Comparison of ENCODE assay signal across 16 cellular contexts in genomic region chr10:117551322-117552155, GRCh38. TPM values are rescaled to one million over a fixed set of nuclear protein-coding genes. Genes with fewer than 3 reads are reported as not detected.
DNase-seq lines count a peak whose midpoint lies in the region; ATAC-seq and TF ChIP-seq lines count a peak whose summit lies in the region.
"Had no signal": no experiment of that assay in that cellular context is flagged by ENCODE, and none has a peak within 500 bp of the region (broad histone marks: within the 10 kb centered on the region; RNA-seq: fewer than 3 reads in every experiment).

No MANE protein-coding gene starts in this region.

- H4K91ac ChIP-seq in IMR-90 (ENCODE audit: insufficient read depth, low read depth, low read length) = no peak overlapping the region

- CTCF ChIA-PET in IMR-90 (lab: Yijun Ruan, JAX) = interaction anchor here (0.8 to 1.0 kb wide), 2 partner anchors 56 to 689 kb away, joined by 3 read pairs; no protein-coding TSS in a partner anchor

- no peak overlapping the region for H3K23ac ChIP-seq in IMR-90 (ENCODE audit: low read depth, low read length)

- DNase-seq in IMR-90 = no peak
- peak; percentile 6 for DNase-seq in spleen
- DNase-seq in SW480 (ENCODE audit: low spot score) = no peak
- DNase-seq in cerebellar cortex (ENCODE audit: low spot score) = no peak
- DNase-seq: activated CD4-positive, alpha-beta T cell treated with anti-CD3 and anti-CD28 coated beads, Interleukin-2, amount 50 U/mL, for 4 hours; C1 segment of cervical spinal cord; NCI-H1436; SHP77 treated with DMSO at 0.1 percent for 48 hours; stimulated activated CD4-positive, alpha-beta T cell treated with anti-CD3 and anti-CD28 coated beads, Interleukin-4, amount 100 ng/mL, for 4 hours; T-helper 9 cell had no signal

- no peak overlapping the region for H3K4me3 ChIP-seq in IMR-90 (ENCODE audit: insufficient read depth, low read depth, low read length)
- H3K4me3 ChIP-seq in spleen = peak overlapping the region in 1 of 8 donors; percentile 3
- H3K4me3 ChIP-seq: coronary artery, lung had no signal

- H2BK15ac ChIP-seq in IMR-90 (ENCODE audit: low read depth, low read length) = no peak overlapping the region

- TF ChIP-seq CTCF in IMR-90 (conservative IDR thresholded peaks at IDR 0.05; ENCODE audit: low read depth, low read length) = no peak
- no peak for TF ChIP-seq CTCF in spleen (IDR thresholded peaks at IDR 0.05 in 8 of 11, conservative IDR thresholded peaks at IDR 0.05 in 3 of 11)

- H3K4me1 ChIP-seq in IMR-90 (ENCODE audit: control insufficient read depth, insufficient read depth, low read length) (no peaks in the 10 kb centered on the region), spleen (peaks cover 0 to 46% (median 23%) of the 10 kb centered on the region in 6 donors)

- no peak overlapping the region for H3K4me2 ChIP-seq in IMR-90 (ENCODE audit: low read depth, low read length)

- H2AK9ac ChIP-seq in IMR-90 (replicated peaks; ENCODE audit: low read depth, low read length, poor library complexity) = no peak overlapping the region

- no peak overlapping the region for H3K14ac ChIP-seq in IMR-90 (replicated peaks; ENCODE audit: low read depth, low read length)

- BruUV-seq in IMR-90 (replicated peaks; lab: Mats Ljungman, UMichigan) = no TSS peak

- H3K9me3 ChIP-seq in IMR-90 (ENCODE audit: control insufficient read depth, insufficient read depth, low read length) (peaks cover 2% of the 10 kb centered on the region; the same call in 1 of the 2 replicates), spleen (no peaks in the 10 kb centered on the region)

- H3K9ac ChIP-seq in IMR-90 (ENCODE audit: low read depth, low read length) = no peak overlapping the region

- WGBS in IMR-90 (ENCODE audit: extremely low coverage in 2 of 2, insufficient read length in 1 of 2), 2 experiments = 5% methylated on average over 14 of the region's 45 CpGs; no CpG with 5 or more reads in 1 of the 2 experiments
- WGBS in spleen, 5 donors = 7 to 19% (median 10%) methylated on average over 26 to 45 of the region's 45 CpGs

- H3K27ac ChIP-seq in IMR-90 (ENCODE audit: insufficient read depth, low read length) (no peak overlapping the region), cingulate gyrus (ENCODE audit: low read depth, low read length) (peak overlapping the region; percentile 79), layer of hippocampus (ENCODE audit: low read depth, low read length) (peak overlapping the region; percentile 57), spleen (no peak overlapping the region)
- H3K27ac ChIP-seq: coronary artery had no signal

- H2AK5ac ChIP-seq in IMR-90 (ENCODE audit: low read depth, low read length) = no peak overlapping the region

- no peak overlapping the region for H3K4ac ChIP-seq in IMR-90 (ENCODE audit: low read depth, low read length)

- H2AFZ ChIP-seq in IMR-90 (replicated peaks; ENCODE audit: low read length, poor library complexity) = peak overlapping the region; percentile 49

- H3K79me1 ChIP-seq in IMR-90 (ENCODE audit: low read depth in 1 of 2, low read length in 2 of 2) = no peaks in the 10 kb centered on the region

- H3K56ac ChIP-seq in IMR-90 (ENCODE audit: extremely low read depth, insufficient read depth, low read length) = no peak overlapping the region

- POLR2A ChIA-PET in IMR-90 (lab: Charles Lee; ENCODE audit: unreplicated experiment) = no interaction called here

- no peak overlapping the region for H2BK5ac ChIP-seq in IMR-90 (ENCODE audit: low read depth, low read length, poor library complexity, severe bottlenecking)

- no peak overlapping the region for H3K18ac ChIP-seq in IMR-90 (ENCODE audit: low read depth, low read length)

- peaks cover 67% of the 10 kb centered on the region for H3K27me3 ChIP-seq in IMR-90 (ENCODE audit: control insufficient read depth, insufficient read depth, low read length)
- H3K27me3 ChIP-seq in layer of hippocampus (ENCODE audit: control insufficient read depth, insufficient read depth, low read length) = peaks cover 27% of the 10 kb centered on the region
- H3K27me3 ChIP-seq in spleen (replicated peaks in 1 of 7) = peaks cover 17 to 100% (median 96%) of the 10 kb centered on the region in 7 donors

- dilution Hi-C loops in IMR-90 (cut with HindIII; ENCODE audit: low sequenced_read_pairs, unreplicated experiment) = no loop called here

- no peak for ATAC-seq in IMR-90 (ENCODE audit: low read depth)
- ATAC-seq in GM21367 (IDR thresholded peaks at IDR 0.05; ENCODE audit: unreplicated experiment) = no peak
- ATAC-seq: natural killer cell treated with Interleukin-12 subunit alpha and Interleukin-12 subunit beta and Interleukin-15 and Interleukin-18, amount 100 ng/mL, for 72 hours had no signal

- no peak overlapping the region for H2BK20ac ChIP-seq in IMR-90 (ENCODE audit: low read depth, low read length)

- TF ChIP-seq RAD21 in IMR-90 (IDR thresholded peaks at IDR 0.05; ENCODE audit: low read length) = no peak

- H3K36me3 ChIP-seq in IMR-90 (ENCODE audit: control insufficient read depth, insufficient read depth, low read length) (no peaks in the 10 kb centered on the region), spleen (no peaks in the 10 kb centered on the region)

- no peak overlapping the region for H2BK120ac ChIP-seq in IMR-90 (ENCODE audit: low read depth, low read length)

- intact Hi-C loops in IMR-90 (cut with micrococcal nuclease) = no loop called here
- intact Hi-C loops in spleen (cut with DNase I; ENCODE audit: low total_unique reads) = no loop called here

- H3K9me1 ChIP-seq in IMR-90 (ENCODE audit: insufficient read depth, low read length) = no peaks in the 10 kb centered on the region

- H4K5ac ChIP-seq in IMR-90 (ENCODE audit: low read depth, low read length) = no peak overlapping the region

- no peak overlapping the region for H4K8ac ChIP-seq in IMR-90 (ENCODE audit: low read depth in 2 of 2, low read length in 2 of 2)

- H4K20me1 ChIP-seq in IMR-90 (ENCODE audit: insufficient read depth, low read length) = no peaks in the 10 kb centered on the region

- in situ Hi-C loops in IMR-90 (cut with MboI; ENCODE audit: low sequenced_read_pairs) = no loop called here

- TF ChIP-seq POLR2A in IMR-90 (IDR thresholded peaks at IDR 0.05; ENCODE audit: low read depth, low read length) = no peak
- TF ChIP-seq POLR2A in spleen (IDR thresholded peaks at IDR 0.05) = no peak

TF ChIP-seq in IMR-90, 13 proteins besides CTCF, POLR2A, EP300 and RAD21:
- no peak for TF ChIP-seq SMC3 (IDR thresholded peaks at IDR 0.05; ENCODE audit: low read depth, low read length)
- TF ChIP-seq USF2 (IDR thresholded peaks at IDR 0.05; ENCODE audit: low read depth, low read length) = no peak
- TF ChIP-seq FOS (IDR thresholded peaks at IDR 0.05; ENCODE audit: low read depth, low read length) = no peak
- TF ChIP-seq BHLHE40 (IDR thresholded peaks at IDR 0.05; ENCODE audit: low read depth, low read length) = no peak
- no peak for TF ChIP-seq MAFK (IDR thresholded peaks at IDR 0.05; ENCODE audit: low read depth, low read length)
- no peak for TF ChIP-seq RCOR1 (IDR thresholded peaks at IDR 0.05; ENCODE audit: insufficient replicate concordance, low read length)
- TF ChIP-seq CHD1 (IDR thresholded peaks at IDR 0.05; ENCODE audit: low read depth, low read length) = no peak
- TF ChIP-seq MXI1 (IDR thresholded peaks at IDR 0.05; ENCODE audit: borderline replicate concordance, low read depth, low read length) = no peak
- no peak for TF ChIP-seq MAZ (IDR thresholded peaks at IDR 0.05; ENCODE audit: borderline replicate concordance, low read depth, low read length)
- no peak for TF ChIP-seq CEBPB (IDR thresholded peaks at IDR 0.05; ENCODE audit: low read depth, low read length)
- TF ChIP-seq NFE2L2 (IDR thresholded peaks at IDR 0.05; ENCODE audit: low read depth, low read length) = no peak
- no peak for TF ChIP-seq RFX5 (IDR thresholded peaks at IDR 0.05; ENCODE audit: low read depth, low read length)
- no peak for TF ChIP-seq ELK1 (IDR thresholded peaks at IDR 0.05; ENCODE audit: borderline replicate concordance, low read depth, low read length)

RNA-seq across cellular contexts. Expression of gene EMX2, which starts 9.0 kb away (rescaled TPM):
- total RNA-seq in IMR-90 (2012; rRNA removed) (not detected in 2 replicates), spleen (not detected)
- polyA plus RNA-seq in IMR-90 (2012; rRNA removed) (not detected in 2 replicates), spleen (under 1 TPM in 1 of 3 donors, not detected in 2; 0.06 TPM)
- not detected in 2 replicates for polyA plus RNA-seq in IMR-90 (2012; cell fraction: cytosol; rRNA removed)
- polyA plus RNA-seq in IMR-90 (2012; cell fraction: nucleus; rRNA removed; ENCODE audit: low replicate concordance) = not detected in 2 replicates
- total RNA-seq: natural killer cell treated with Interleukin-12 subunit alpha and Interleukin-12 subunit beta and Interleukin-15 and Interleukin-18, amount 100 ng/mL, for 72 hours had no signal
- polyA plus RNA-seq: lung had no signal

Comparison
In these comparisons a context has a peak if more than half of its experiments do, and no peak if none do; other contexts are left out.
1. H3K27ac ChIP-seq: peak in cingulate gyrus (single experiment) and layer of hippocampus (single experiment); none in IMR-90 (single experiment) and spleen (0 of 8).